ENCODE assay signal across 31 cellular contexts in the genomic region with DNA sequence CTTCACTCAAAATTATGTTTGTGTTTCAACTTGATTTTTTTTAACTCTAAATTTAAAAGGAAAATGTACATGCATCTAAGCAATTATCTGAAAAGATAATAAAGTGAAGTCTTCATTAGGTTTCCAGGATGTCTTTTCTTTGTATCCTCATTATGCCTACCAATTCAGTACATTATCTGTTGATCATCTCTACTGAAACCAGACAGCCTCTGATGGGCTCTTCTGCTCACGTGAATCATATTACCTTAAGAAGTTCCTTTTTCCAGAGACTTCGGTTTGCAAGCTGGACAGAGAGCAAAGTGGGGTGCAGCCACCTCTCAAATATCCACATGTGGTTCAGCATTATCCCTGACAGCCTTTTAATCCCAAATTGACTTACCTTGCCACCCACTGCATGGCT.
"Had no signal": no experiment of that assay in that cellular context is flagged by ENCODE, and none has a peak within 500 bp of the region (broad histone marks: within the 10 kb centered on the region; RNA-seq: fewer than 3 reads in every experiment).

No MANE protein-coding gene starts in this region.

- H3K36me3 Mint-ChIP-seq: activated naive CD4-positive, alpha-beta T cell treated with anti-CD3 and anti-CD28 coated beads, Interleukin-2, amount 50 U/mL, for 24 hours; activated naive CD8-positive, alpha-beta T cell treated with anti-CD3 and anti-CD28 coated beads for 36 hours had no signal

- H3K27me3 Mint-ChIP-seq: activated naive CD8-positive, alpha-beta T cell treated with anti-CD3 and anti-CD28 coated beads for 36 hours; activated T-helper 17 cell treated with anti-CD3 and anti-CD28 coated beads, Interleukin-2, amount 50 U/mL, for 72 hours had no signal

- H3K9me3 Mint-ChIP-seq: activated B cell treated with CpG ODN at 0.5 μM for 24 hours; activated CD8-positive, alpha-beta T cell treated with anti-CD3 and anti-CD28 coated beads for 36 hours; activated naive CD4-positive, alpha-beta T cell treated with anti-CD3 and anti-CD28 coated beads for 36 hours; activated naive CD4-positive, alpha-beta T cell treated with anti-CD3 and anti-CD28 coated beads, Interleukin-2, amount 50 U/mL, for 24 hours; activated naive CD8-positive, alpha-beta T cell treated with anti-CD3 and anti-CD28 coated beads for 36 hours; activated naive CD8-positive, alpha-beta T cell treated with anti-CD3 and anti-CD28 coated beads, Interleukin-2, amount 50 U/mL, for 24 hours; activated T-cell treated with anti-CD3 and anti-CD28 coated beads, Interleukin-2, amount 50 U/mL, for 4 hours; activated T-helper 17 cell treated with anti-CD3 and anti-CD28 coated beads, Interleukin-2, amount 50 U/mL, for 72 hours; effector memory CD8-positive, alpha-beta T cell; T-helper 2 cell treated with Interferon-gamma antibody and Interleukin-4, amounts not matched to agents 5 μg/mL and 100 μg/mL, for 36 hours had no signal

- H3K4me1 ChIP-seq: body of pancreas, gastrocnemius medialis had no signal

- H3K27ac Mint-ChIP-seq: activated B cell treated with CpG ODN at 0.5 μM for 24 hours; activated CD8-positive, alpha-beta T cell treated with anti-CD3 and anti-CD28 coated beads for 36 hours; activated naive CD4-positive, alpha-beta T cell treated with anti-CD3 and anti-CD28 coated beads for 36 hours; activated naive CD4-positive, alpha-beta T cell treated with anti-CD3 and anti-CD28 coated beads, Interleukin-2, amount 50 U/mL, for 24 hours; activated naive CD8-positive, alpha-beta T cell treated with anti-CD3 and anti-CD28 coated beads for 36 hours; activated naive CD8-positive, alpha-beta T cell treated with anti-CD3 and anti-CD28 coated beads, Interleukin-2, amount 50 U/mL, for 24 hours; activated T-helper 17 cell treated with anti-CD3 and anti-CD28 coated beads, Interleukin-2, amount 50 U/mL, for 72 hours; T-helper 2 cell treated with Interferon-gamma antibody and Interleukin-4, amounts not matched to agents 5 μg/mL and 100 μg/mL, for 36 hours had no signal

- DNase-seq: activated B cell treated with CpG ODN at 0.5 μM for 24 hours; activated CD4-positive, alpha-beta T cell treated with anti-CD3 and anti-CD28 coated beads for 48 hours; activated CD4-positive, alpha-beta T cell treated with anti-CD3 and anti-CD28 coated beads, Interleukin-2, amount 50 U/mL, for 1 hour; activated CD4-positive, alpha-beta T cell treated with anti-CD3 and anti-CD28 coated beads, Interleukin-2, amount 50 U/mL, for 48 hours; activated CD8-positive, alpha-beta memory T cell treated with anti-CD3 and anti-CD28 coated beads for 24 hours; activated CD8-positive, alpha-beta T cell treated with anti-CD3 and anti-CD28 coated beads for 36 hours; activated effector memory CD4-positive, alpha-beta T cell treated with Interleukin-2 at 50 U/mL for 16 hours; activated gamma-delta T cell treated with Interleukin-2 at 50 U/mL for 16 hours; activated naive CD4-positive, alpha-beta T cell treated with anti-CD3 and anti-CD28 coated beads for 36 hours; activated naive CD8-positive, alpha-beta T cell treated with anti-CD3 and anti-CD28 coated beads for 36 hours; activated naive CD8-positive, alpha-beta T cell treated with anti-CD3 and anti-CD28 coated beads, Interleukin-2, amount 50 U/mL, for 24 hours; activated T-cell treated with anti-CD3 and anti-CD28 coated beads, Interleukin-2, amount 50 U/mL, for 4 hours; adrenal gland; amygdala; aorta; body of pancreas; cortex of kidney; dermis blood vessel endothelial cell; effector CD4-positive, alpha-beta T cell; effector memory CD8-positive, alpha-beta T cell; erythroblast; foreskin keratinocyte; gastrocnemius medialis; hippocampal formation; T1000; WERI-Rb-1 had no signal

- H3K4me3 Mint-ChIP-seq: activated B cell treated with CpG ODN at 0.5 μM for 24 hours; activated CD8-positive, alpha-beta T cell treated with anti-CD3 and anti-CD28 coated beads for 36 hours; activated naive CD4-positive, alpha-beta T cell treated with anti-CD3 and anti-CD28 coated beads for 36 hours; activated naive CD4-positive, alpha-beta T cell treated with anti-CD3 and anti-CD28 coated beads, Interleukin-2, amount 50 U/mL, for 24 hours; activated naive CD8-positive, alpha-beta T cell treated with anti-CD3 and anti-CD28 coated beads for 36 hours; activated naive CD8-positive, alpha-beta T cell treated with anti-CD3 and anti-CD28 coated beads, Interleukin-2, amount 50 U/mL, for 24 hours; activated T-cell treated with anti-CD3 and anti-CD28 coated beads, Interleukin-2, amount 50 U/mL, for 4 hours; activated T-helper 17 cell treated with anti-CD3 and anti-CD28 coated beads, Interleukin-2, amount 50 U/mL, for 72 hours; effector memory CD8-positive, alpha-beta T cell; T-helper 2 cell treated with Interferon-gamma antibody and Interleukin-4, amounts not matched to agents 5 μg/mL and 100 μg/mL, for 36 hours had no signal

- H3K36me3 ChIP-seq: adrenal gland, esophagus muscularis mucosa, gastrocnemius medialis, WERI-Rb-1 had no signal

- H3K4me3 ChIP-seq: adrenal gland, body of pancreas, esophagus muscularis mucosa, gastrocnemius medialis had no signal

- H3K27me3 ChIP-seq: adrenal gland, body of pancreas, esophagus muscularis mucosa, foreskin keratinocyte, gastrocnemius medialis had no signal

- H3K27ac ChIP-seq: adrenal gland, body of pancreas, esophagus muscularis mucosa, foreskin keratinocyte, gastrocnemius medialis, WERI-Rb-1 had no signal

- ATAC-seq: activated CD4-positive, CD25-positive, alpha-beta regulatory T cell treated with anti-CD3 and anti-CD28 coated beads, Interleukin-2, amount 50 U/mL, for 24 hours; activated CD8-positive, alpha-beta T cell treated with anti-CD3 and anti-CD28 coated beads for 36 hours; activated naive CD8-positive, alpha-beta T cell treated with anti-CD3 and anti-CD28 coated beads, Interleukin-2, amount 50 U/mL, for 24 hours; activated T-cell treated with anti-CD3 and anti-CD28 coated beads, Interleukin-2, amount 50 U/mL, for 4 hours; activated T-helper 17 cell treated with anti-CD3 and anti-CD28 coated beads, Interleukin-2, amount 50 U/mL, for 72 hours; body of pancreas; effector memory CD8-positive, alpha-beta T cell; foreskin keratinocyte; gastrocnemius medialis had no signal

- H3K9me3 ChIP-seq: adrenal gland, body of pancreas, esophagus muscularis mucosa, gastrocnemius medialis had no signal

- H3K4me1 Mint-ChIP-seq: activated B cell treated with CpG ODN at 0.5 μM for 24 hours; activated naive CD4-positive, alpha-beta T cell treated with anti-CD3 and anti-CD28 coated beads, Interleukin-2, amount 50 U/mL, for 24 hours; activated naive CD8-positive, alpha-beta T cell treated with anti-CD3 and anti-CD28 coated beads for 36 hours; activated naive CD8-positive, alpha-beta T cell treated with anti-CD3 and anti-CD28 coated beads, Interleukin-2, amount 50 U/mL, for 24 hours; activated T-helper 17 cell treated with anti-CD3 and anti-CD28 coated beads, Interleukin-2, amount 50 U/mL, for 72 hours had no signal
